In the genomic region with DNA sequence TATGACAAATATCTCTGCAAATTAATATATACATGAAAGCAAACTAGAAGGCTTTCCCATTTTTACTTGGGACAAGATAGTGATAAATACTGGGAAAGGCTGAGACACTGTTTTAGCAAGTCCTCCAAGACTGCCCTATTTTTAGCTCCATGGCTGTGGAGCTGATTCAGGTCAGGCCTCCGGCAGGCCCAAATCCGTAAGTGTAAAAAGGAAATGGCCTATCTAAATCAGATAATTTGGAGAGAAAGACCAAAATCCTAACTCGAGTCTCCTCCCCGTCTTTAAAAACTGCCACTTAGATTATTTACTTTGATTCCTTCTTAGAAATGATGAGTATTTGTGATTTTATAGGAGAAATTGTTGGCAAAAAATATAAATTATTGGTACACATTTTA, we compare ENCODE assay signal across 9 cellular contexts. TPM values are rescaled to one million over a fixed set of nuclear protein-coding genes. Genes with fewer than 3 reads are reported as not detected.
A peak's percentile ranks its signal among the peaks of the same experiment; 100 is the strongest.
DNase-seq lines count a peak whose midpoint lies in the region; ATAC-seq, FAIRE-seq and TF ChIP-seq lines count a peak whose summit lies in the region.
"Had no signal": no experiment of that assay in that cellular context is flagged by ENCODE, and none has a peak within 500 bp of the region (broad histone marks: within the 10 kb centered on the region; RNA-seq: fewer than 3 reads in every experiment).

No MANE protein-coding gene starts in this region.

- FAIRE-seq in A549 (lab: Jason Lieb, UNC), result no peak
- FAIRE-seq: endometrium had no signal

- H3K4me1 Mint-ChIP-seq in IgD-negative memory B cell, result peaks cover 25 to 44% (median 43%) of the 10 kb centered on the region in 3 donors

- no peaks in the 10 kb centered on the region for H3K27me3 Mint-ChIP-seq in IgD-negative memory B cell

- no peak for ATAC-seq in A549
- no peak for ATAC-seq in GM19463 (IDR thresholded peaks at IDR 0.05; ENCODE audit: unreplicated experiment)
- no peak for ATAC-seq in GM21529 (IDR thresholded peaks at IDR 0.05; ENCODE audit: unreplicated experiment)
- ATAC-seq in GM21447 (IDR thresholded peaks at IDR 0.05; ENCODE audit: unreplicated experiment), result no peak

- no peaks in the 10 kb centered on the region for H3K9me3 Mint-ChIP-seq in IgD-negative memory B cell

- no peak for TF ChIP-seq EP300 in A549 (IDR thresholded peaks at IDR 0.05)

- no peak for DNase-seq in A549 (ENCODE audit: low read depth in 1 of 2, low spot score in 1 of 2)
- DNase-seq in brain pericyte (ENCODE audit: low read depth, low spot score), result peak; percentile 2
- DNase-seq in NCI-H146 (lab: John Stamatoyannopoulos, UW), result no peak

- peaks cover 28% of the 10 kb centered on the region for H3K36me3 ChIP-seq in mesodermal cell (ENCODE audit: control insufficient read depth, insufficient read depth, low read length)

- H3K27ac Mint-ChIP-seq in IgD-negative memory B cell, result peak overlapping the region; percentile 90 to 98 (median 98)

- no peak for TF ChIP-seq RAD21 in A549 (conservative IDR thresholded peaks at IDR 0.05 in 1 of 2, IDR thresholded peaks at IDR 0.05 in 1 of 2)

- H3K4me2 ChIP-seq in A549, result peak overlapping the region; percentile 79

- H3K36me3 Mint-ChIP-seq in IgD-negative memory B cell, result peaks cover 13% of the 10 kb centered on the region

- peaks cover 13% of the 10 kb centered on the region; the same call in 2 of the 3 replicates for H3K4me1 ChIP-seq in A549
- peaks cover 9% of the 10 kb centered on the region for H3K4me1 ChIP-seq in mesodermal cell (ENCODE audit: control insufficient read depth, insufficient read depth, low read length, poor library complexity, severe bottlenecking)

- TF ChIP-seq POLR2A in A549 (IDR thresholded peaks at IDR 0.05; ENCODE audit: low read length), result no peak

- no peak for TF ChIP-seq CTCF in A549 (IDR thresholded peaks at IDR 0.05)

- H3K4me3 ChIP-seq in A549 (peak overlapping the region; percentile 65), mesodermal cell (ENCODE audit: extremely low read depth, insufficient read depth, low read length, poor library complexity, severe bottlenecking) (peak overlapping the region; percentile 70)

- H3K27ac ChIP-seq in A549 (peak overlapping the region; percentile 85 to 99; a peak in 5 of 6 replicates), mesodermal cell (ENCODE audit: low read depth, low read length, severe bottlenecking) (peak overlapping the region; percentile 74)

- peak overlapping the region; percentile 94 to 97 (median 96) for H3K4me3 Mint-ChIP-seq in IgD-negative memory B cell

- H3K9me3 ChIP-seq in A549, result no peaks in the 10 kb centered on the region
- no peaks in the 10 kb centered on the region for H3K9me3 ChIP-seq in mesodermal cell (ENCODE audit: control insufficient read depth, low read length)

- POLR2A ChIA-PET in A549 (lab: Yijun Ruan, JAX), result no interaction called here

- CTCF ChIA-PET in A549 (lab: Yijun Ruan, JAX), result interaction anchor here (1.1 to 2.0 kb wide), 3 partner anchors 9 to 439 kb away, joined by 3 to 6 read pairs (median 3); no protein-coding TSS in a partner anchor

- 51% methylated on average over 4 of the region's 4 CpGs for WGBS in A549 (ENCODE audit: missing lambda C conversion rate)
- WGBS in mesodermal cell (ENCODE audit: insufficient coverage in 2 of 2), 2 experiments, result no CpG with 5 or more reads among the region's 4 CpGs

TF ChIP-seq in A549, 52 proteins besides CTCF, POLR2A, EP300 and RAD21:
- no peak for TF ChIP-seq BHLHE40 (IDR thresholded peaks at IDR 0.05; ENCODE audit: low read depth, low read length)
- no peak for TF ChIP-seq ATOH8 (CRISPR knock-in tag; IDR thresholded peaks at IDR 0.05; ENCODE audit: low read depth)
- no peak for TF ChIP-seq CBX2 (IDR thresholded peaks at IDR 0.05; ENCODE audit: borderline replicate concordance, low read depth)

RNA-seq across cellular contexts. Expression of gene OTUD4, which starts 2.9 kb away (rescaled TPM):
- 28.3 and 34.8 TPM in 2 replicates for polyA plus RNA-seq in A549 (2011; rRNA removed)
- 5.9 and 6.6 TPM in 2 replicates for polyA plus RNA-seq in A549 (2012; cell fraction: cytosol; rRNA removed)
- 4.3 and 6.5 TPM in 2 replicates for polyA plus RNA-seq in A549 (2012; cell fraction: nucleus; rRNA removed)
- polyA plus RNA-seq in A549 (2017; fragmentation: RNase III; extraction: RNeasy Plus Mini Kit Qiagen cat#74134 plus additional on column Dnase treatment), result 11.5 to 13.1 TPM (median 12.6 TPM) in 3 replicates
- 24.8 and 26.2 TPM in 2 replicates for polyA minus RNA-seq in A549 (2011; rRNA and poly(A)+ RNA removed)
- 9.0 TPM for polyA plus RNA-seq in IgD-negative memory B cell
- 25.3 TPM for polyA plus RNA-seq in mesodermal cell (2013, experiment 1 of 2)
- 23.3 TPM for polyA plus RNA-seq in mesodermal cell (2013, experiment 2 of 2)
